1 cellular context compared by ENCODE assay signal in the genomic region with DNA sequence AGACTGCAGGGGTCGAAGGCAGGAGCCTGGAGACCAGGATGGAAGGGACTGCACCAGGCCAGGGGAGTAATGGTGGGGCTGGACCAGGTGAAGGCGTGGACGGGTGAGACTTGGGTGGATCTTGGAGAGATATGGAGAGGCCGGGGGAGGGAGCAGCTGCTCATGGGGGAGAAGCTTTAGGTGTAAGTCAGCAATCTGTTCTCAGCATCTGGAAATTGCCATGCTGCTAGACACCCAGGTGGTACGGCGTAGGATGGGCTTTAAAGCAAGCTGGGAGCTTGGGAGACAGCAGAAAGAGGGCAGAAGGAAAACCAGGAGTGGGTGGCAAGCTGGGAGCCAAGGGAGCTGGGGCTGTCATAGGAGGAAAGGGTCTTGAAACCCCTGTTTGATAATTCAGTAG.
TF ChIP-seq lines count a peak whose summit lies in the region.

No MANE protein-coding gene starts in this region.

TF ChIP-seq in SK-N-SH treated with all-trans-retinoic acid at 6 μM for 48 hours, 23 proteins besides CTCF, POLR2A, EP300 and RAD21 (continued from another document):
- TF ChIP-seq, protein P1, sequence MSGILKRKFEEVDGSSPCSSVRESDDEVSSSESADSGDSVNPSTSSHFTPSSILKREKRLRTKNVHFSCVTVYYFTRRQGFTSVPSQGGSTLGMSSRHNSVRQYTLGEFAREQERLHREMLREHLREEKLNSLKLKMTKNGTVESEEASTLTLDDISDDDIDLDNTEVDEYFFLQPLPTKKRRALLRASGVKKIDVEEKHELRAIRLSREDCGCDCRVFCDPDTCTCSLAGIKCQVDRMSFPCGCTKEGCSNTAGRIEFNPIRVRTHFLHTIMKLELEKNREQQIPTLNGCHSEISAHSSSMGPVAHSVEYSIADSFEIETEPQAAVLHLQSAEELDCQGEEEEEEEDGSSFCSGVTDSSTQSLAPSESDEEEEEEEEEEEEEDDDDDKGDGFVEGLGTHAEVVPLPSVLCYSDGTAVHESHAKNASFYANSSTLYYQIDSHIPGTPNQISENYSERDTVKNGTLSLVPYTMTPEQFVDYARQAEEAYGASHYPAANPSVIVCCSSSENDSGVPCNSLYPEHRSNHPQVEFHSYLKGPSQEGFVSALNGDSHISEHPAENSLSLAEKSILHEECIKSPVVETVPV (CRISPR knock-in tag; IDR thresholded peaks at IDR 0.05), result no peak
- TF ChIP-seq ZC3H10 (CRISPR knock-in tag; IDR thresholded peaks at IDR 0.05) (no peak), GLIS3 (CRISPR knock-in tag; IDR thresholded peaks at IDR 0.05) (no peak), SNAI2 (CRISPR knock-in tag; IDR thresholded peaks at IDR 0.05) (no peak), ZNF70 (CRISPR knock-in tag; IDR thresholded peaks at IDR 0.05) (no peak), PPARA (CRISPR knock-in tag; IDR thresholded peaks at IDR 0.05; ENCODE audit: borderline replicate concordance) (no peak), ISL1 (CRISPR knock-in tag; IDR thresholded peaks at IDR 0.05) (no peak), OSR1 (CRISPR knock-in tag; IDR thresholded peaks at IDR 0.05) (no peak), TCF4 (CRISPR knock-in tag; IDR thresholded peaks at IDR 0.05; ENCODE audit: borderline replicate concordance) (no peak)
